8 cellular contexts compared by ENCODE assay signal in genomic region chr18:8608795-8609673, GRCh38. TPM values are rescaled to one million over a fixed set of nuclear protein-coding genes. Genes with fewer than 3 reads are reported as not detected.
A peak's percentile ranks its signal among the peaks of the same experiment; 100 is the strongest.
DNase-seq lines count a peak whose midpoint lies in the region; ATAC-seq, FAIRE-seq and TF ChIP-seq lines count a peak whose summit lies in the region.

RAB12 (plus strand) TSS chr18:8609437; CDS start chr18:8609440, 3 bp downstream.

- peak; percentile 58 for ATAC-seq in GM21529 (IDR thresholded peaks at IDR 0.05; ENCODE audit: unreplicated experiment)
- peak; percentile 88 for ATAC-seq in naive thymus-derived CD8-positive, alpha-beta T cell
- peak; percentile 83 to 88 for ATAC-seq in stimulated activated naive B cell treated with anti-CD40 and anti-IgM and Interleukin-4, amounts not matched to agents 10 μg/mL and 1 μg/mL and 100 μg/mL, for 72 hours (replicated peaks)

- peaks cover 29 to 67% (median 52%) of the 10 kb centered on the region in 4 donors for H3K4me1 Mint-ChIP-seq in naive thymus-derived CD8-positive, alpha-beta T cell
- H3K4me1 Mint-ChIP-seq in stimulated activated naive B cell treated with anti-CD40 and anti-IgM and Interleukin-4, amounts not matched to agents 10 μg/mL and 1 μg/mL and 100 μg/mL, for 72 hours, result peaks cover 32 to 63% of the 10 kb centered on the region in 2 donors

- DNase-seq in D721Med (ENCODE audit: insufficient read length, low spot score) (peak; percentile 89), KG1 (lab: John Stamatoyannopoulos, UW) (peak; percentile 46), RKO (ENCODE audit: low spot score) (peak; percentile 88), activated T-helper 1 cell treated with Interleukin-2 at 50 U/mL for 16 hours (ENCODE audit: low read depth) (peak; percentile 85), fibroblast of gingiva (ENCODE audit: low read depth) (peak; percentile 93)
- peak; percentile 76 to 94 (median 86) for DNase-seq in naive thymus-derived CD8-positive, alpha-beta T cell
- peak; percentile 74 for DNase-seq in stimulated activated naive B cell treated with anti-CD40 and anti-IgM and Interleukin-4, amounts not matched to agents 10 μg/mL and 1 μg/mL and 100 μg/mL, for 72 hours

- no peaks in the 10 kb centered on the region for H3K9me3 Mint-ChIP-seq in naive thymus-derived CD8-positive, alpha-beta T cell
- H3K9me3 Mint-ChIP-seq in stimulated activated naive B cell treated with anti-CD40 and anti-IgM and Interleukin-4, amounts not matched to agents 10 μg/mL and 1 μg/mL and 100 μg/mL, for 72 hours, result no peaks in the 10 kb centered on the region

- peak within 1 kb of the TSS; percentile 89 to 99 (median 94) for H3K27ac Mint-ChIP-seq in naive thymus-derived CD8-positive, alpha-beta T cell
- H3K27ac Mint-ChIP-seq in stimulated activated naive B cell treated with anti-CD40 and anti-IgM and Interleukin-4, amounts not matched to agents 10 μg/mL and 1 μg/mL and 100 μg/mL, for 72 hours, result peak within 1 kb of the TSS; percentile 96

- peaks cover 0 to 12% (median 0%) of the 10 kb centered on the region in 3 donors for H3K36me3 Mint-ChIP-seq in naive thymus-derived CD8-positive, alpha-beta T cell
- H3K36me3 Mint-ChIP-seq in stimulated activated naive B cell treated with anti-CD40 and anti-IgM and Interleukin-4, amounts not matched to agents 10 μg/mL and 1 μg/mL and 100 μg/mL, for 72 hours, result peaks cover 15 to 17% of the 10 kb centered on the region in 2 donors

- TF ChIP-seq CTCF in D721Med (IDR thresholded peaks at IDR 0.05; ENCODE audit: insufficient read depth, missing control alignments), result peak; percentile 49

- POLR2A ChIA-PET in naive thymus-derived CD8-positive, alpha-beta T cell (lab: Charles Lee), result interaction anchor here (0.8 to 1.4 kb wide), 5 partner anchors 8 to 1306 kb away, joined by 3 to 7 read pairs (median 3); partner anchors contain the start of gene ANKRD12

- peak within 1 kb of the TSS; percentile 87 to 95 (median 92) for H3K4me3 Mint-ChIP-seq in naive thymus-derived CD8-positive, alpha-beta T cell
- peak within 1 kb of the TSS; percentile 90 to 91 for H3K4me3 Mint-ChIP-seq in stimulated activated naive B cell treated with anti-CD40 and anti-IgM and Interleukin-4, amounts not matched to agents 10 μg/mL and 1 μg/mL and 100 μg/mL, for 72 hours

- peaks cover 0 to 8% (median 2%) of the 10 kb centered on the region in 5 donors for H3K27me3 Mint-ChIP-seq in naive thymus-derived CD8-positive, alpha-beta T cell
- H3K27me3 Mint-ChIP-seq in stimulated activated naive B cell treated with anti-CD40 and anti-IgM and Interleukin-4, amounts not matched to agents 10 μg/mL and 1 μg/mL and 100 μg/mL, for 72 hours, result no peaks in the 10 kb centered on the region

- no peak for FAIRE-seq in D721Med (lab: Jason Lieb, UNC)

RNA-seq across cellular contexts. Expression of gene RAB12, which starts in this region (rescaled TPM):
- total RNA-seq in naive thymus-derived CD8-positive, alpha-beta T cell, result 10 to 100 TPM; 23.3 to 23.7 TPM
- under 1 TPM; 0.24 to 0.33 (median 0.26) TPM for polyA plus RNA-seq in naive thymus-derived CD8-positive, alpha-beta T cell

Comparison
In these comparisons a context has a peak if more than half of its experiments do, and no peak if none do; other contexts are left out.
1. Peak in every context shown above with its lines: DNase-seq and ATAC-seq.